ENCODE assay signal across 30 cellular contexts in genomic region chr3:197007953-197008352, GRCh38. TPM values are rescaled to one million over a fixed set of nuclear protein-coding genes. Genes with fewer than 3 reads are reported as not detected.
"Had no signal": no experiment of that assay in that cellular context is flagged by ENCODE, and none has a peak within 500 bp of the region (broad histone marks: within the 10 kb centered on the region; RNA-seq: fewer than 3 reads in every experiment).

No MANE protein-coding gene starts in this region.

- H3K27ac Mint-ChIP-seq: activated CD4-positive, alpha-beta T cell treated with anti-CD3 and anti-CD28 coated beads, Interleukin-2, amount 10 ng/mL, durations not matched to agents 24 days and 14 days; activated CD8-positive, alpha-beta memory T cell treated with anti-CD3 and anti-CD28 coated beads, Interleukin-2, amount 10 ng/mL, durations not matched to agents 7 days and 5 days; activated naive CD4-positive, alpha-beta T cell treated with anti-CD3 and anti-CD28 coated beads, Interleukin-2, amount 50 U/mL, for 72 hours; activated naive CD8-positive, alpha-beta T cell treated with anti-CD3 and anti-CD28 coated beads, Interleukin-2, amount 50 U/mL, for 24 hours; activated T-cell treated with anti-CD3 and anti-CD28 coated beads, Interleukin-2, amount 50 U/mL, for 24 hours; activated T-helper 1 cell treated with anti-CD3 and anti-CD28 coated beads, Interleukin-12 subunit alpha, Interleukin-12 subunit beta, Interleukin-2, Interleukin-4 antibody, amounts not matched to agents 30 ng/mL and 10 ng/mL and 1 ng/mL, durations not matched to agents 14 hours and 24 hours and 36 hours; T-helper 1 cell treated with Interleukin-12 subunit alpha and Interleukin-12 subunit beta and Interleukin-4 antibody, amounts not matched to agents 30 μg/mL and 1 μg/mL, for 36 hours; WTC11 had no signal

- H3K9me3 Mint-ChIP-seq: activated CD4-positive, alpha-beta T cell treated with anti-CD3 and anti-CD28 coated beads, Interleukin-2, amount 10 ng/mL, durations not matched to agents 24 days and 14 days; activated naive CD4-positive, alpha-beta T cell treated with anti-CD3 and anti-CD28 coated beads, Interleukin-2, amount 50 U/mL, for 72 hours; activated naive CD8-positive, alpha-beta T cell treated with anti-CD3 and anti-CD28 coated beads, Interleukin-2, amount 50 U/mL, for 24 hours; activated T-cell treated with anti-CD3 and anti-CD28 coated beads, Interleukin-2, amount 50 U/mL, for 24 hours; activated T-helper 1 cell treated with anti-CD3 and anti-CD28 coated beads, Interleukin-12 subunit alpha, Interleukin-12 subunit beta, Interleukin-2, Interleukin-4 antibody, amounts not matched to agents 30 ng/mL and 10 ng/mL and 1 ng/mL, durations not matched to agents 14 hours and 24 hours and 36 hours; central memory CD8-positive, alpha-beta T cell; T-helper 1 cell treated with Interleukin-12 subunit alpha and Interleukin-12 subunit beta and Interleukin-4 antibody, amounts not matched to agents 30 μg/mL and 1 μg/mL, for 36 hours; WTC11 had no signal

- H3K27ac ChIP-seq: SJCRH30 had no signal

- H3K36me3 Mint-ChIP-seq: activated CD8-positive, alpha-beta memory T cell treated with anti-CD3 and anti-CD28 coated beads, Interleukin-2, amount 10 ng/mL, durations not matched to agents 7 days and 5 days; WTC11 had no signal

- H3K9me3 ChIP-seq: SJCRH30, SK-N-SH had no signal

- H3K4me1 Mint-ChIP-seq: central memory CD8-positive, alpha-beta T cell had no signal

- H3K4me3 ChIP-seq: SJCRH30 had no signal

- H3K27me3 ChIP-seq: SJCRH30 had no signal

- H3K36me3 ChIP-seq: SJCRH30 had no signal

- FAIRE-seq: astrocyte had no signal

- ATAC-seq: activated CD8-positive, alpha-beta memory T cell treated with anti-CD3 and anti-CD28 coated beads, Interleukin-2, amount 10 ng/mL, durations not matched to agents 7 days and 5 days; activated naive CD4-positive, alpha-beta T cell treated with anti-CD3 and anti-CD28 coated beads, Interleukin-2, amount 50 U/mL, for 72 hours; activated naive CD8-positive, alpha-beta T cell treated with anti-CD3 and anti-CD28 coated beads, Interleukin-2, amount 50 U/mL, for 24 hours; Right ventricle myocardium inferior; WTC11 had no signal

- H3K4me1 ChIP-seq: SJCRH30 had no signal

- H3K9ac ChIP-seq: SK-N-SH had no signal

- DNase-seq: activated CD4-positive, alpha-beta T cell treated with anti-CD3 and anti-CD28 coated beads for 1 hour; activated CD4-positive, alpha-beta T cell treated with anti-CD3 and anti-CD28 coated beads, Interleukin-2, amount 10 ng/mL, durations not matched to agents 24 days and 14 days; activated CD4-positive, alpha-beta T cell treated with anti-CD3 and anti-CD28 coated beads, Interleukin-2, amount 50 U/mL, for 48 hours; activated CD8-positive, alpha-beta memory T cell treated with anti-CD3 and anti-CD28 coated beads, Interleukin-2, amount 10 ng/mL, durations not matched to agents 7 days and 5 days; activated effector memory CD4-positive, alpha-beta T cell treated with Interleukin-2 at 50 U/mL for 16 hours; activated naive CD4-positive, alpha-beta T cell treated with Interleukin-2 at 50 U/mL for 16 hours; activated naive CD8-positive, alpha-beta T cell treated with anti-CD3 and anti-CD28 coated beads, Interleukin-2, amount 50 U/mL, for 24 hours; activated T-cell treated with anti-CD3 and anti-CD28 coated beads, Interleukin-2, amount 50 U/mL, for 24 hours; amniotic stem cell; MM.1S; NCI-H1092; NCI-H1417 treated with DMSO at 0.1 percent for 48 hours; NCI-H1694; NCI-H2029; NCI-H345; NCI-H510A; NCI-H526 treated with DMSO at 0.1 percent for 48 hours; NCI-H82; SJCRH30; SK-N-SH; SW 1271 had no signal

- H3K4me3 Mint-ChIP-seq: activated CD4-positive, alpha-beta T cell treated with anti-CD3 and anti-CD28 coated beads, Interleukin-2, amount 10 ng/mL, durations not matched to agents 24 days and 14 days; activated CD8-positive, alpha-beta memory T cell treated with anti-CD3 and anti-CD28 coated beads, Interleukin-2, amount 10 ng/mL, durations not matched to agents 7 days and 5 days; activated naive CD8-positive, alpha-beta T cell treated with anti-CD3 and anti-CD28 coated beads, Interleukin-2, amount 50 U/mL, for 24 hours; activated T-cell treated with anti-CD3 and anti-CD28 coated beads, Interleukin-2, amount 50 U/mL, for 24 hours; activated T-helper 1 cell treated with anti-CD3 and anti-CD28 coated beads, Interleukin-12 subunit alpha, Interleukin-12 subunit beta, Interleukin-2, Interleukin-4 antibody, amounts not matched to agents 30 ng/mL and 10 ng/mL and 1 ng/mL, durations not matched to agents 14 hours and 24 hours and 36 hours; brain; central memory CD8-positive, alpha-beta T cell; T-helper 1 cell treated with Interleukin-12 subunit alpha and Interleukin-12 subunit beta and Interleukin-4 antibody, amounts not matched to agents 30 μg/mL and 1 μg/mL, for 36 hours; WTC11 had no signal

- H3K27me3 Mint-ChIP-seq: activated CD4-positive, alpha-beta T cell treated with anti-CD3 and anti-CD28 coated beads, Interleukin-2, amount 10 ng/mL, durations not matched to agents 24 days and 14 days; activated CD8-positive, alpha-beta memory T cell treated with anti-CD3 and anti-CD28 coated beads, Interleukin-2, amount 10 ng/mL, durations not matched to agents 7 days and 5 days; activated T-cell treated with anti-CD3 and anti-CD28 coated beads, Interleukin-2, amount 50 U/mL, for 24 hours; central memory CD8-positive, alpha-beta T cell had no signal

RNA-seq across cellular contexts. Expression of gene PIGZ, which starts 39.3 kb away (rescaled TPM):
- total RNA-seq: OCI-LY7 had no signal
